1 cellular context compared by ENCODE assay signal in the genomic region with DNA sequence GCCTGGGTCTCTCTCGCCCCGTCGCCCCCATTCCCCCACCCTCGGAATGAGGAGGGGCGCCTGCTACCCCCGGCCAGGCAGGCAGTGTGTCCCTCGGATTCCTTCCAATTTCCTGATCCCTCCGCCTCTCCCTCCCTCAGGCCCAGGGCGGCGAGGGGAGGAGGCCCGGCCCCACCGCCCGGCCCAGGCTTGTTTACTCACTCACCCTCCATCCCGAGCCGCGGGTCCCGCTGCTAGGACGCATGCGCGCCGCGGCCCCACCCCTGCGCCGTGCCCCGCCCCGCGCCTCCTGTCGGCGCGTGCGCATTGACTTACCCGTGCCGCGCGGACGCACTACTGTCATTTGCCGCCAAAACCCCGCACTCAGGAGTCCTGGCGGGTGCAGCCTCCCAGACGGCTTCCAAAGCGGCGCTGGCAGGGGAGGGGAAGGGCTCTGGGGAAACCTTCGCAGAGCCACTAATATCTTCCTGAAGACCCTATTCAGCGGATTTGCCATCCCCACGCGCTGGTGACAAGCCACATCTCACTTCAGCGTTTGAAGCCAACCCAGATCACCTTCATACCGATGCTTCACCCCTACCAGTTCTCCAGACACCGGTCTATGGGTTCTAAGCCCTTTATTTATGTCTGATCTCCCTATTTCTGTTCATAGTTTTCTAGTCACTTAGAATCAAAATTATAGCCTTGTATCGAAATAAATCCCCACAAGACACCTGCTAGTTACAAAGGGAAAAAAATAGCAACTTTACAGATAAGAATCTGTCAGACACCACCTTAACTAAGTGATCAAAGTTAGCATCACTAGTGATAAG.
TF ChIP-seq lines count a peak whose summit lies in the region.

EZH1 (minus strand) TSS at position 235 of the 812 bp plus-strand sequence. CDS start 16,099 bp downstream, outside the sequence.

TF ChIP-seq in HepG2, 621 proteins besides CTCF, POLR2A, EP300 and RAD21 (continued from another document and continues in another):
- TF ChIP-seq SRY (CRISPR knock-in tag; IDR thresholded peaks at IDR 0.05) (peak; percentile 95), ELK4 (CRISPR knock-in tag; IDR thresholded peaks at IDR 0.05; ENCODE audit: borderline replicate concordance) (no peak), ZNF589 (CRISPR knock-in tag; conservative IDR thresholded peaks at IDR 0.05) (peak; percentile 54; the same call in 1 of the 2 replicates), HNRNPH1 (optimal IDR thresholded peaks at IDR 0.05; ENCODE audit: low read depth, low read length) (no peak), HNRNPL (IDR thresholded peaks at IDR 0.05; ENCODE audit: low read depth, low read length) (0 out of 2 replicates have a peak, but pooled peaks have one; percentile 11), NBN (conservative IDR thresholded peaks at IDR 0.05) (no peak), GABPA (IDR thresholded peaks at IDR 0.05; ENCODE audit: low read depth, low read length) (no peak), GABPA (CRISPR knock-in tag; IDR thresholded peaks at IDR 0.05; ENCODE audit: low read depth) (no peak), POLR2G (IDR thresholded peaks at IDR 0.05; ENCODE audit: low read depth, low read length) (peak; percentile 94), ZFP1 (CRISPR knock-in tag; IDR thresholded peaks at IDR 0.05) (no peak), TOE1 (CRISPR knock-in tag; IDR thresholded peaks at IDR 0.05) (no peak; the same call in 1 of the 2 replicates), ZNF407 (CRISPR knock-in tag; IDR thresholded peaks at IDR 0.05; ENCODE audit: not compliant biosample characterization) (peak; percentile 6), MXD1 (CRISPR knock-in tag; IDR thresholded peaks at IDR 0.05) (peak; percentile 86), MYNN (CRISPR knock-in tag; IDR thresholded peaks at IDR 0.05; ENCODE audit: low read depth) (peak; percentile 72; the same call in 1 of the 2 replicates), ZEB1 (IDR thresholded peaks at IDR 0.05; ENCODE audit: insufficient replicate concordance, low read depth) (peak; percentile 18), ZNF777 (CRISPR knock-in tag; IDR thresholded peaks at IDR 0.05) (peak; percentile 90), ZNF766 (CRISPR knock-in tag; IDR thresholded peaks at IDR 0.05; ENCODE audit: borderline replicate concordance) (peak; percentile 97), HOXD1 (CRISPR knock-in tag; IDR thresholded peaks at IDR 0.05) (no peak; the same call in 1 of the 2 replicates), ZFP36L2 (CRISPR knock-in tag; IDR thresholded peaks at IDR 0.05) (peak; percentile 31; the same call in 1 of the 2 replicates), ZNF572 (CRISPR knock-in tag; IDR thresholded peaks at IDR 0.05) (0 out of 2 replicates have a peak, but pooled peaks have one; percentile 81), ZFP41 (CRISPR knock-in tag; IDR thresholded peaks at IDR 0.05; ENCODE audit: borderline replicate concordance) (peak; percentile 97), TRAFD1 (CRISPR knock-in tag; IDR thresholded peaks at IDR 0.05; ENCODE audit: borderline replicate concordance) (peak; percentile 20; the same call in 1 of the 2 replicates), HMG20B (CRISPR knock-in tag; conservative IDR thresholded peaks at IDR 0.05) (no peak), ZNF839 (CRISPR knock-in tag; IDR thresholded peaks at IDR 0.05; ENCODE audit: borderline replicate concordance) (peak; percentile 89; the same call in 1 of the 2 replicates), ZNF274 (CRISPR knock-in tag; IDR thresholded peaks at IDR 0.05) (peak; percentile 85), PHF5A (CRISPR knock-in tag; IDR thresholded peaks at IDR 0.05; ENCODE audit: low read depth, unreplicated experiment) (no peak), FOSL1 (CRISPR knock-in tag; IDR thresholded peaks at IDR 0.05; ENCODE audit: borderline replicate concordance) (no peak), TSC22D2 (CRISPR knock-in tag; IDR thresholded peaks at IDR 0.05; ENCODE audit: borderline replicate concordance) (0 out of 2 replicates have a peak, but pooled peaks have one; percentile 56), FOXK1 (CRISPR knock-in tag; IDR thresholded peaks at IDR 0.05; ENCODE audit: borderline replicate concordance, low read depth) (peak; percentile 91), ZNF549 (CRISPR knock-in tag; IDR thresholded peaks at IDR 0.05) (no peak), ZNF674 (CRISPR knock-in tag; IDR thresholded peaks at IDR 0.05; ENCODE audit: low read depth) (no peak), RORA (CRISPR knock-in tag; IDR thresholded peaks at IDR 0.05) (no peak), SP1 (IDR thresholded peaks at IDR 0.05) (no peak), SP1 (CRISPR knock-in tag; IDR thresholded peaks at IDR 0.05) (peak; percentile 77), ZNF788 (CRISPR knock-in tag; IDR thresholded peaks at IDR 0.05; ENCODE audit: borderline replicate concordance) (peak; percentile 96), FOXK2 (IDR thresholded peaks at IDR 0.05) (peak; percentile 96)
- TF ChIP-seq, protein P1, sequence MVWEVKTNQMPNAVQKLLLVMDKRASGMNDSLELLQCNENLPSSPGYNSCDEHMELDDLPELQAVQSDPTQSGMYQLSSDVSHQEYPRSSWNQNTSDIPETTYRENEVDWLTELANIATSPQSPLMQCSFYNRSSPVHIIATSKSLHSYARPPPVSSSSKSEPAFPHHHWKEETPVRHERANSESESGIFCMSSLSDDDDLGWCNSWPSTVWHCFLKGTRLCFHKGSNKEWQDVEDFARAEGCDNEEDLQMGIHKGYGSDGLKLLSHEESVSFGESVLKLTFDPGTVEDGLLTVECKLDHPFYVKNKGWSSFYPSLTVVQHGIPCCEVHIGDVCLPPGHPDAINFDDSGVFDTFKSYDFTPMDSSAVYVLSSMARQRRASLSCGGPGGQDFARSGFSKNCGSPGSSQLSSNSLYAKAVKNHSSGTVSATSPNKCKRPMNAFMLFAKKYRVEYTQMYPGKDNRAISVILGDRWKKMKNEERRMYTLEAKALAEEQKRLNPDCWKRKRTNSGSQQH (CRISPR knock-in tag; IDR thresholded peaks at IDR 0.05; ENCODE audit: low read depth) = peak; percentile 83; the same call in 1 of the 2 replicates
- TF ChIP-seq, protein P2, sequence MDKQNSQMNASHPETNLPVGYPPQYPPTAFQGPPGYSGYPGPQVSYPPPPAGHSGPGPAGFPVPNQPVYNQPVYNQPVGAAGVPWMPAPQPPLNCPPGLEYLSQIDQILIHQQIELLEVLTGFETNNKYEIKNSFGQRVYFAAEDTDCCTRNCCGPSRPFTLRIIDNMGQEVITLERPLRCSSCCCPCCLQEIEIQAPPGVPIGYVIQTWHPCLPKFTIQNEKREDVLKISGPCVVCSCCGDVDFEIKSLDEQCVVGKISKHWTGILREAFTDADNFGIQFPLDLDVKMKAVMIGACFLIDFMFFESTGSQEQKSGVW (CRISPR knock-in tag; IDR thresholded peaks at IDR 0.05; ENCODE audit: borderline replicate concordance) = 0 out of 2 replicates have a peak, but pooled peaks have one; percentile 69
- TF ChIP-seq, protein P3, sequence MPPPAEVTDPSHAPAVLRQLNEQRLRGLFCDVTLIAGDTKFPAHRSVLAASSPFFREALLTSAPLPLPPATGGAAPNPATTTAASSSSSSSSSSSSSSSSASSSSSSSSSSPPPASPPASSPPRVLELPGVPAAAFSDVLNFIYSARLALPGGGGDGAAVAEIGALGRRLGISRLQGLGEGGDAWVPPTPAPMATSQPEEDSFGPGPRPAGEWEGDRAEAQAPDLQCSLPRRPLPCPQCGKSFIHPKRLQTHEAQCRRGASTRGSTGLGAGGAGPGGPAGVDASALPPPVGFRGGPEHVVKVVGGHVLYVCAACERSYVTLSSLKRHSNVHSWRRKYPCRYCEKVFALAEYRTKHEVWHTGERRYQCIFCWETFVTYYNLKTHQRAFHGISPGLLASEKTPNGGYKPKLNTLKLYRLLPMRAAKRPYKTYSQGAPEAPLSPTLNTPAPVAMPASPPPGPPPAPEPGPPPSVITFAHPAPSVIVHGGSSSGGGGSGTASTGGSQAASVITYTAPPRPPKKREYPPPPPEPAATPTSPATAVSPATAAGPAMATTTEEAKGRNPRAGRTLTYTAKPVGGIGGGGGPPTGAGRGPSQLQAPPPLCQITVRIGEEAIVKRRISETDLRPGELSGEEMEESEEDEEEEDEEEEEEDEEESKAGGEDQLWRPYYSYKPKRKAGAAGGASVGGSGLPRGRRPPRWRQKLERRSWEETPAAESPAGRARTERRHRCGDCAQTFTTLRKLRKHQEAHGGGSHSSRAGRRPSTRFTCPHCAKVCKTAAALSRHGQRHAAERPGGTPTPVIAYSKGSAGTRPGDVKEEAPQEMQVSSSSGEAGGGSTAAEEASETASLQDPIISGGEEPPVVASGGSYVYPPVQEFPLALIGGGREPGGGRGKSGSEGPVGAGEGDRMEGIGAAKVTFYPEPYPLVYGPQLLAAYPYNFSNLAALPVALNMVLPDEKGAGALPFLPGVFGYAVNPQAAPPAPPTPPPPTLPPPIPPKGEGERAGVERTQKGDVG (CRISPR knock-in tag; IDR thresholded peaks at IDR 0.05; ENCODE audit: borderline replicate concordance) = peak; percentile 49; the same call in 1 of the 2 replicates
- TF ChIP-seq, protein P4, sequence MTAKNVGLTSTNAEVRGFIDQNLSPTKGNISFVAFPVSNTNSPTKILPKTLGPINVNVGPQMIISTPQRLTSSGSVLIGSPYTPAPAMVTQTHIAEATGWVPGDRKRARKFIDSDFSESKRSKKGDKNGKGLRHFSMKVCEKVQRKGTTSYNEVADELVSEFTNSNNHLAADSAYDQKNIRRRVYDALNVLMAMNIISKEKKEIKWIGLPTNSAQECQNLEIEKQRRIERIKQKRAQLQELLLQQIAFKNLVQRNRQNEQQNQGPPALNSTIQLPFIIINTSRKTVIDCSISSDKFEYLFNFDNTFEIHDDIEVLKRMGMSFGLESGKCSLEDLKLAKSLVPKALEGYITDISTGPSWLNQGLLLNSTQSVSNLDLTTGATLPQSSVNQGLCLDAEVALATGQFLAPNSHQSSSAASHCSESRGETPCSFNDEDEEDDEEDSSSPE (CRISPR knock-in tag; IDR thresholded peaks at IDR 0.05) = peak; percentile 100
